33 cellular contexts compared by ENCODE assay signal in the genomic region with DNA sequence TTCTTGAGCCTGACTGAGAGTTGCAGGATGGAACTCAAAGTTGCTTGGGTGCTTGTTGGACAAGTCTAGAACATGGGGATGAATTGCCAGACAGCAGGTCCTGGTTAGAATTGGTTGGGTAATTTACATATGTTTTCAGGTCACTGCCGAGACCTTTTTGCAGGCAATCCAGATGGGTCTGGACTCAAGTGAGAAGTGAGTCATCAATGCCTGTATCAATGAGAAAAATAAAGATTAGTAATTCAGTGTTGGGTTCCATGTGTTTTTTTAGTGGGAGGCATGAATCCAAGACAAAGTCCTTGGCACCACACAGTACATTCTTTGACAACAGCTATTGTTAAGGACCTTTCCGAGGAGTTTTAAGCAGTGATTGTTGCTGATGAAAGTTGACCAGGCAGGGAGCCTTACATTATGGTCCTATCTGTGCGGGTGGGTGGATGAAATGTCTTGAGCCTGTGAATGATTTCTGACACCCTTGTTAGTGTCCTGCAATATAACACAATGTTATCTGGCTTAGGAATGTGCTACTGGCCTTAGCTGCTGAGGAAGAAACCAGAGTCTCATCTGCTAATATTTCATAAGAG.
"Had no signal": no experiment of that assay in that cellular context is flagged by ENCODE, and none has a peak within 500 bp of the region (broad histone marks: within the 10 kb centered on the region; RNA-seq: fewer than 3 reads in every experiment).

No MANE protein-coding gene starts in this region.

- H3K4me1 Mint-ChIP-seq: activated CD4-positive, alpha-beta T cell treated with anti-CD3 and anti-CD28 coated beads, Interleukin-2, amount 10 ng/mL, durations not matched to agents 24 days and 14 days; activated naive CD4-positive, alpha-beta T cell treated with anti-CD3 and anti-CD28 coated beads, Interleukin-2, amount 10 ng/mL, durations not matched to agents 7 days and 5 days had no signal

- H3K4me3 Mint-ChIP-seq: activated B cell treated with CpG ODN at 0.5 μM for 24 hours; activated CD4-positive, alpha-beta T cell treated with anti-CD3 and anti-CD28 coated beads, Interleukin-2, amount 10 ng/mL, durations not matched to agents 24 days and 14 days; activated naive CD4-positive, alpha-beta T cell treated with anti-CD3 and anti-CD28 coated beads, Interleukin-2, amount 10 ng/mL, durations not matched to agents 7 days and 5 days; activated naive CD8-positive, alpha-beta T cell treated with anti-CD3 and anti-CD28 coated beads for 36 hours; activated T-helper 17 cell treated with anti-CD3 and anti-CD28 coated beads, Interleukin-2, amount 50 U/mL, for 72 hours; brain; T-cell had no signal

- H3K4me3 ChIP-seq: SK-N-MC had no signal

- H3K27ac ChIP-seq: SK-N-MC had no signal

- DNase-seq: activated B cell treated with CpG ODN at 0.5 μM for 24 hours; activated CD4-positive, alpha-beta T cell treated with anti-CD3 and anti-CD28 coated beads for 1 hour; activated CD4-positive, alpha-beta T cell treated with anti-CD3 and anti-CD28 coated beads, Interleukin-2, amount 10 ng/mL, durations not matched to agents 24 days and 14 days; activated CD4-positive, alpha-beta T cell treated with anti-CD3 and anti-CD28 coated beads, Interleukin-2, amount 50 U/mL, for 48 hours; activated gamma-delta T cell; activated naive CD4-positive, alpha-beta T cell treated with anti-CD3 and anti-CD28 coated beads, Interleukin-2, amount 10 ng/mL, durations not matched to agents 7 days and 5 days; activated naive CD8-positive, alpha-beta T cell treated with anti-CD3 and anti-CD28 coated beads for 36 hours; activated T-cell treated with anti-CD3 and anti-CD28 coated beads for 4 hours; activated T-cell treated with anti-CD3 and anti-CD28 coated beads, Interleukin-2, amount 50 U/mL, for 48 hours; anterior cingulate cortex; Kasumi-1; KBM-7; NCI-H1092; NCI-H1417; NCI-H1694; NCI-H2029; NCI-H2107; NCI-H2171 treated with DMSO at 0.1 percent for 48 hours; NCI-H226; NCI-H510A; NCI-H69; NK-92 treated with Interleukin-12 subunit alpha and Interleukin-12 subunit beta, amount 100 ng/mL, for 24 hours; OCI-M1; RPMI8226; T-cell; T-helper 2 cell; T1000 had no signal

- H3K27ac Mint-ChIP-seq: activated B cell treated with CpG ODN at 0.5 μM for 24 hours; activated CD4-positive, alpha-beta T cell treated with anti-CD3 and anti-CD28 coated beads, Interleukin-2, amount 10 ng/mL, durations not matched to agents 24 days and 14 days; activated naive CD4-positive, alpha-beta T cell treated with anti-CD3 and anti-CD28 coated beads, Interleukin-2, amount 10 ng/mL, durations not matched to agents 7 days and 5 days; activated naive CD8-positive, alpha-beta T cell treated with anti-CD3 and anti-CD28 coated beads for 36 hours; activated T-helper 17 cell treated with anti-CD3 and anti-CD28 coated beads, Interleukin-2, amount 50 U/mL, for 72 hours; brain; T-cell had no signal

- H3K9me3 Mint-ChIP-seq: activated B cell treated with CpG ODN at 0.5 μM for 24 hours; activated CD4-positive, alpha-beta T cell treated with anti-CD3 and anti-CD28 coated beads, Interleukin-2, amount 10 ng/mL, durations not matched to agents 24 days and 14 days; activated naive CD4-positive, alpha-beta T cell treated with anti-CD3 and anti-CD28 coated beads, Interleukin-2, amount 10 ng/mL, durations not matched to agents 7 days and 5 days; activated naive CD8-positive, alpha-beta T cell treated with anti-CD3 and anti-CD28 coated beads for 36 hours; activated T-helper 17 cell treated with anti-CD3 and anti-CD28 coated beads, Interleukin-2, amount 50 U/mL, for 72 hours; brain; T-cell had no signal

- ATAC-seq: activated T-helper 17 cell treated with anti-CD3 and anti-CD28 coated beads, Interleukin-2, amount 50 U/mL, for 72 hours; Panc1; Right ventricle myocardium inferior; T-cell had no signal

- FAIRE-seq: TTC549 had no signal

- H3K36me3 Mint-ChIP-seq: activated naive CD4-positive, alpha-beta T cell treated with anti-CD3 and anti-CD28 coated beads, Interleukin-2, amount 10 ng/mL, durations not matched to agents 7 days and 5 days; activated naive CD8-positive, alpha-beta T cell treated with anti-CD3 and anti-CD28 coated beads for 36 hours; brain; T-cell had no signal

- H3K27me3 Mint-ChIP-seq: activated B cell treated with CpG ODN at 0.5 μM for 24 hours; activated naive CD8-positive, alpha-beta T cell treated with anti-CD3 and anti-CD28 coated beads for 36 hours; T-cell had no signal
